25 cellular contexts compared by ENCODE assay signal in the genomic region with DNA sequence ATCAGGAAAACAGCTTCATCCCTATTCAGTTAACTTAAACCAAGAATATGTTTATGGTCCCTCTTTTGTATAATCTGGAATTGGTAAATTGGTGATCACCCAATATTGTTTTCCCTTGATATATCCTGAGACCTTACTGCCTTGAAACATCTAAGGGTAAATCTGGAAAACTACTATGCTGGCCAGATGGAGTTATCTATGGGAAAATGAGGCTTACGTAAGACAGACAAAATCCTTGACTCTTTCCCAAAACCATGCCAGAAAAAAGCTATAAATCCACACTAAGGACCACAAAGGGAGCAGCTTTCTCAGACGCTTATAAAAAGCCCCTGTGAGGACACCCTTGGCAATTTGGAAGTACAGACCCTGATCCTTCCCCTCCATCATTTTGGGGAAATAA. TPM values are rescaled to one million over a fixed set of nuclear protein-coding genes. Genes with fewer than 3 reads are reported as not detected.
DNase-seq lines count a peak whose midpoint lies in the region; ATAC-seq and TF ChIP-seq lines count a peak whose summit lies in the region.
"Had no signal": no experiment of that assay in that cellular context is flagged by ENCODE, and none has a peak within 500 bp of the region (broad histone marks: within the 10 kb centered on the region; RNA-seq: fewer than 3 reads in every experiment).

No MANE protein-coding gene starts in this region.

- no peaks in the 10 kb centered on the region for H3K9me3 ChIP-seq in suprapubic skin
- no peaks in the 10 kb centered on the region for H3K9me3 ChIP-seq in T-helper 17 cell (ENCODE audit: control insufficient read depth, low read length, poor library complexity, severe bottlenecking)
- peaks cover 0 to 5% (median 0%) of the 10 kb centered on the region in 8 donors for H3K9me3 ChIP-seq in spleen
- H3K9me3 ChIP-seq: BLaER1 had no signal

- no peak overlapping the region for H3K4me3 Mint-ChIP-seq in T-helper 17 cell
- H3K4me3 Mint-ChIP-seq: activated naive CD8-positive, alpha-beta T cell treated with anti-CD3 and anti-CD28 coated beads, Interleukin-2, amount 50 U/mL, for 24 hours; endodermal cell; naive thymus-derived CD4-positive, alpha-beta T cell; T-helper 1 cell treated with Interleukin-12 subunit alpha and Interleukin-12 subunit beta and Interleukin-4 antibody, amounts not matched to agents 30 μg/mL and 1 μg/mL, for 36 hours had no signal

- H3K4me3 ChIP-seq in suprapubic skin, result no peak overlapping the region
- H3K4me3 ChIP-seq in spleen, result no peak overlapping the region
- H3K4me3 ChIP-seq: BLaER1, GM12878, K562, SK-N-MC had no signal

- intact Hi-C loops in Right ventricle myocardium superior (cut with DNase I) (no loop called here), spleen (cut with DNase I; ENCODE audit: low total_unique reads) (no loop called here)

- H3K27ac ChIP-seq in suprapubic skin (peak overlapping the region; percentile 25), spleen (no peak overlapping the region)
- H3K27ac ChIP-seq: BLaER1 had no signal

- TF ChIP-seq EP300 in suprapubic skin (IDR thresholded peaks at IDR 0.05), result no peak

- no peaks in the 10 kb centered on the region for H3K36me3 Mint-ChIP-seq in T-helper 17 cell (ENCODE audit: low read depth)

- H3K27me3 ChIP-seq in suprapubic skin (no peaks in the 10 kb centered on the region), spleen (replicated peaks in 1 of 7) (no peaks in the 10 kb centered on the region)
- H3K27me3 ChIP-seq: BLaER1 had no signal

- H3K4me1 Mint-ChIP-seq in T-helper 17 cell, result no peaks in the 10 kb centered on the region
- H3K4me1 Mint-ChIP-seq: endodermal cell had no signal

- TF ChIP-seq CTCF in suprapubic skin (IDR thresholded peaks at IDR 0.05) (no peak), spleen (IDR thresholded peaks at IDR 0.05 in 8 of 11, conservative IDR thresholded peaks at IDR 0.05 in 3 of 11) (no peak)

- H3K4me1 ChIP-seq in suprapubic skin (peaks cover 17% of the 10 kb centered on the region), spleen (no peaks in the 10 kb centered on the region)
- H3K4me1 ChIP-seq: BLaER1 had no signal

- no peaks in the 10 kb centered on the region for H3K36me3 ChIP-seq in suprapubic skin
- H3K36me3 ChIP-seq in spleen, result peaks cover 0 to 22% (median 0%) of the 10 kb centered on the region in 6 donors

- no peaks in the 10 kb centered on the region for H3K27me3 Mint-ChIP-seq in T-helper 17 cell
- H3K27me3 Mint-ChIP-seq: activated naive CD8-positive, alpha-beta T cell treated with anti-CD3 and anti-CD28 coated beads, Interleukin-2, amount 50 U/mL, for 24 hours; naive thymus-derived CD4-positive, alpha-beta T cell had no signal

- DNase-seq in amniotic epithelial cell (ENCODE audit: low read depth) (peak; percentile 28), Right ventricle myocardium superior (no peak), myocyte (ENCODE audit: low read depth) (peak; percentile 8), suprapubic skin (ENCODE audit: low spot score in 2 of 2) (no peak), T-helper 17 cell (no peak), spleen (no peak), GOT3 (lab: John Stamatoyannopoulos, UW) (no peak)
- DNase-seq: activated CD4-positive, alpha-beta T cell treated with anti-CD3 and anti-CD28 coated beads for 1 hour; activated gamma-delta T cell treated with Interleukin-2 at 50 U/mL for 16 hours; activated naive CD8-positive, alpha-beta T cell treated with anti-CD3 and anti-CD28 coated beads, Interleukin-2, amount 50 U/mL, for 24 hours; cortex of kidney; endodermal cell; head of caudate nucleus; left colon; mesendoderm; naive thymus-derived CD4-positive, alpha-beta T cell; NCI-H1436 treated with DMSO at 0.1 percent for 48 hours; NCI-H526; stimulated activated CD8-positive, alpha-beta memory T cell treated with anti-CD3 and anti-CD28 coated beads, Interleukin-4, amount 100 ng/mL, for 48 hours had no signal

- ATAC-seq in Right ventricle myocardium superior (ENCODE audit: poor library complexity), result peak; percentile 41
- no peak for ATAC-seq in T-helper 17 cell
- ATAC-seq in GM19324 (IDR thresholded peaks at IDR 0.05; ENCODE audit: low FRiP score, unreplicated experiment), result no peak
- ATAC-seq: activated naive CD8-positive, alpha-beta T cell treated with anti-CD3 and anti-CD28 coated beads, Interleukin-2, amount 50 U/mL, for 24 hours; GM12878; K562; left colon; naive thymus-derived CD4-positive, alpha-beta T cell had no signal

- H3K27ac Mint-ChIP-seq in T-helper 17 cell, result no peak overlapping the region
- H3K27ac Mint-ChIP-seq: activated naive CD8-positive, alpha-beta T cell treated with anti-CD3 and anti-CD28 coated beads, Interleukin-2, amount 50 U/mL, for 24 hours; endodermal cell; naive thymus-derived CD4-positive, alpha-beta T cell; T-helper 1 cell treated with Interleukin-12 subunit alpha and Interleukin-12 subunit beta and Interleukin-4 antibody, amounts not matched to agents 30 μg/mL and 1 μg/mL, for 36 hours had no signal

- 57% methylated on average over 2 of the region's 2 CpGs for WGBS in suprapubic skin
- WGBS in spleen, 5 donors, result 75 to 89% (median 84%) methylated on average over 2 of the region's 2 CpGs

- TF ChIP-seq POLR2A in suprapubic skin (IDR thresholded peaks at IDR 0.05) (no peak), spleen (IDR thresholded peaks at IDR 0.05) (no peak)

RNA-seq across cellular contexts. Expression of gene AMBRA1, which starts 6.3 kb away (rescaled TPM):
- 12.3 TPM for total RNA-seq in Right ventricle myocardium superior
- total RNA-seq in myocyte, result 18.7 and 30.9 TPM in 2 replicates
- polyA plus RNA-seq in myocyte (2012), result 13.1 TPM
- 10 to 100 TPM; 38.6 to 63.2 (median 45.6) TPM for total RNA-seq in suprapubic skin
- 10 to 100 TPM; 47.3 to 52.2 TPM for total RNA-seq in T-helper 17 cell
- total RNA-seq in spleen, result 10 to 100 TPM; 36.7 to 54.6 (median 38.9) TPM
- polyA plus RNA-seq in spleen, result 1 to 10 TPM; 3.6 to 9.4 (median 4.3) TPM

RNA-seq across cellular contexts. Expression of gene HARBI1, which starts 16.9 kb away (rescaled TPM):
- total RNA-seq in Right ventricle myocardium superior (1.9 TPM), myocyte (2.7 and 4.3 TPM in 2 replicates), suprapubic skin (1 to 10 TPM; 2.8 to 5.6 (median 3.5) TPM), T-helper 17 cell (10 to 100 TPM; 17.2 to 17.4 TPM), spleen (1 to 10 TPM; 3.2 to 5.6 (median 4.4) TPM)
- polyA plus RNA-seq in myocyte (2012), result 4.9 TPM
- polyA plus RNA-seq in spleen, result 1 to 10 TPM; 1.4 to 3.4 (median 2.1) TPM

RNA-seq across cellular contexts. Expression of gene ATG13, which starts 17.2 kb away (rescaled TPM):
- total RNA-seq in Right ventricle myocardium superior (37.4 TPM), myocyte (61.4 and 68.2 TPM in 2 replicates), suprapubic skin (10 to 100 TPM; 68.8 to 94.3 (median 90.2) TPM), T-helper 17 cell (100 to 1,000 TPM; 110 to 129 TPM), spleen (100 to 1,000 TPM in 2 of 7 donors, 10 to 100 TPM in 5; 65.4 to 111 (median 88.7) TPM)
- polyA plus RNA-seq in myocyte (2012), result 56.4 TPM
- 10 to 100 TPM; 14.9 to 33.9 (median 15.7) TPM for polyA plus RNA-seq in spleen

Comparison
In these comparisons a context has a peak if more than half of its experiments do, and no peak if none do; other contexts are left out.
1. DNase-seq: peak in amniotic epithelial cell (single experiment) and myocyte (single experiment); none in Right ventricle myocardium superior (single experiment), suprapubic skin (0 of 2), T-helper 17 cell (0 of 3), spleen (single experiment) and GOT3 (single experiment).